In the genomic region with DNA sequence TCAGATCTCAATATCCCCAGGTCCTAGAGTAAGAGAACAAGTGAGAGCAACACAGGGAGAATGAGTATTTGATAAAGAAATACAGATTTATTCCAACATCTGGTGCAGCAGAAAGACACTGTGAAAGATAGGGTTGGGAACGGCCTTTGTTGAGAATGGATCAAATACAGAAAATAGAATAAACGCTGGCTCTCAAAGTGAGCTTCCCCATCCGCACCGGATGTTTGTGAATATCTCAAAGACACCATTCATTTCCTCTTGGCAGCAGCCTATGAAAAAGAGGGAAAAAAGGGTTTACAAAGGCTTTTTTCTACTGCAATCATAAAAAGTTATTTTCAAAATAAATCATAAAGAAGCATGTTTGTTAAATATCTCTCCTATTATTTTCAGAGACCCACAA, we compare ENCODE assay signal across 14 cellular contexts.
"Had no signal": no experiment of that assay in that cellular context is flagged by ENCODE, and none has a peak within 500 bp of the region (broad histone marks: within the 10 kb centered on the region; RNA-seq: fewer than 3 reads in every experiment).

No MANE protein-coding gene starts in this region.

- H3K27ac Mint-ChIP-seq: activated CD4-positive, alpha-beta memory T cell treated with anti-CD3 and anti-CD28 coated beads for 36 hours; activated naive CD8-positive, alpha-beta T cell treated with anti-CD3 and anti-CD28 coated beads for 36 hours had no signal

- H3K27ac ChIP-seq: thoracic aorta, VCaP had no signal

- H3K36me3 Mint-ChIP-seq: activated CD4-positive, alpha-beta memory T cell treated with anti-CD3 and anti-CD28 coated beads for 36 hours had no signal

- H3K4me3 ChIP-seq: mucosa of descending colon, thoracic aorta had no signal

- ATAC-seq: left colon; mucosa of descending colon; naive thymus-derived CD8-positive, alpha-beta T cell; stimulated activated naive CD8-positive, alpha-beta T cell treated with anti-CD3 and anti-CD28 coated beads, Interleukin-15, Interleukin-2, amounts not matched to agents 100 U/mL and 50 U/mL, for 24 hours had no signal

- H3K9me3 ChIP-seq: mucosa of descending colon, thoracic aorta had no signal

- DNase-seq: activated CD4-positive, alpha-beta memory T cell treated with anti-CD3 and anti-CD28 coated beads for 36 hours; activated gamma-delta T cell treated with Interleukin-2 at 50 U/mL for 16 hours; activated naive CD8-positive, alpha-beta T cell treated with anti-CD3 and anti-CD28 coated beads for 36 hours; activated T-cell treated with anti-CD3 and anti-CD28 coated beads, Interleukin-2, amount 50 U/mL, for 48 hours; aorta; effector CD4-positive, alpha-beta T cell; left colon; mucosa of descending colon; naive thymus-derived CD8-positive, alpha-beta T cell; stimulated activated CD4-positive, alpha-beta T cell treated with anti-CD3 and anti-CD28 coated beads, Interleukin-4, amount 100 ng/mL, for 1 hour; stimulated activated CD8-positive, alpha-beta memory T cell treated with anti-CD3 and anti-CD28 coated beads, Interleukin-4, amount 100 ng/mL, for 48 hours; stimulated activated naive CD8-positive, alpha-beta T cell treated with anti-CD3 and anti-CD28 coated beads, Interleukin-15, Interleukin-2, amounts not matched to agents 100 U/mL and 50 U/mL, for 24 hours had no signal

- H3K36me3 ChIP-seq: thoracic aorta had no signal

- H3K4me3 Mint-ChIP-seq: activated CD4-positive, alpha-beta memory T cell treated with anti-CD3 and anti-CD28 coated beads for 36 hours; activated naive CD8-positive, alpha-beta T cell treated with anti-CD3 and anti-CD28 coated beads for 36 hours; naive thymus-derived CD8-positive, alpha-beta T cell had no signal

- H3K27me3 Mint-ChIP-seq: activated CD4-positive, alpha-beta memory T cell treated with anti-CD3 and anti-CD28 coated beads for 36 hours; activated naive CD8-positive, alpha-beta T cell treated with anti-CD3 and anti-CD28 coated beads for 36 hours; naive thymus-derived CD8-positive, alpha-beta T cell had no signal
